Comparison of ENCODE assay signal across 18 cellular contexts in the genomic region with DNA sequence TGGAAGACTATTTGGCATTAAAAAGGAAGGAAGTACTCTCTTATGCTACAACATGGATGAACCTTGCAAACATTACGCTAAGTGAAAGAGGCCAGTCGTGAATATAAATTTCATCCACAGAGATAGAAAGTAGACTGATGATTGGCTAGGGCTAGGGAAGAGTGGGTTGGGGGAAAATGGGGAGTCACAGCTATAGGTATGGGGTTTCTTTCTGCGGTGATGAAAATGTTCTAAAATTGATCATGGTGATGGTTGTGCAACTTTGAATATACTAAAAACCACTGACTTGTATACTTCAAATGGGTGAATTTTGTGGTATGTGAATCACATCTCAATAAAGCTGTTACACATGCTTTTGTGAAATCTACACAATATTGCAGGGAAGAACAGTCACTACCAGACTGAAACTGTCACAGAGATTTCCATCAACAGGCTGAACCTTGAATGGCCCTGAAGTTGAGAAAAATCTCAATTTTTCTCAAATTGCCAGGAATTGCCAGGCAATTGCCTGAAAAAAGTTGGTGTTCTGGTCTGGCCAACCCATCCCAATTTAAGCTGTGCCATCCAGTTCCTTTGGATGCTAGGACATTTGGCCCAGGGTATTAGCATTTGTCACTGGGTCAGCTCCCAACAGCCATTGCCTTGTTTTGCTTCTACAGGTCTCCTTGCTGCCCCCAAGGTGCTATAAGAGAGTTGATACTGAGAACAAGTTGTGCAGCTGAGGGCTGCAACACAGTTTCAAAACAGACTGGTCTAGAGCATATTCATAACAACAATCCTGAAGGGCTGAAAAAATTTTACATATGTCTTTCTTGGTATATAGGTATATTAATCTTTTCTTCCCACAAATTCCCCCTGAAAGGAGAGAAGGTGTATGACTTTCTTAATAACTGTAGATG.
DNase-seq lines count a peak whose midpoint lies in the region; ATAC-seq lines count a peak whose summit lies in the region.
"Had no signal": no experiment of that assay in that cellular context is flagged by ENCODE, and none has a peak within 500 bp of the region (broad histone marks: within the 10 kb centered on the region; RNA-seq: fewer than 3 reads in every experiment).

No MANE protein-coding gene starts in this region.

- no peaks in the 10 kb centered on the region for H4K20me1 ChIP-seq in GM23248 (ENCODE audit: insufficient read depth)
- H4K20me1 ChIP-seq: BLaER1 had no signal

- no peak overlapping the region for H3K27ac ChIP-seq in GM23248
- H3K27ac ChIP-seq: BLaER1 had no signal

- no peaks in the 10 kb centered on the region for H3K36me3 ChIP-seq in GM23248 (ENCODE audit: low read depth)

- no peaks in the 10 kb centered on the region for H3K27me3 ChIP-seq in GM23248 (replicated peaks; ENCODE audit: insufficient read depth)
- H3K27me3 ChIP-seq: BLaER1 had no signal

- ATAC-seq in activated CD4-positive, CD25-positive, alpha-beta regulatory T cell treated with anti-CD3 and anti-CD28 coated beads, Interleukin-2, amount 50 U/mL, for 24 hours = peak; percentile 51 to 87
- ATAC-seq in activated naive CD4-positive, alpha-beta T cell treated with anti-CD3 and anti-CD28 coated beads, Interleukin-2, amount 50 U/mL, for 72 hours = peak; percentile 90 to 91
- ATAC-seq: PC-3 had no signal

- DNase-seq in activated CD4-positive, CD25-positive, alpha-beta regulatory T cell (lab: John Stamatoyannopoulos, UW) = no peak
- DNase-seq in activated naive CD4-positive, alpha-beta T cell treated with anti-CD3 and anti-CD28 coated beads, Interleukin-2, amount 50 U/mL, for 72 hours (ENCODE audit: low spot score in 2 of 2) = no peak
- DNase-seq in activated naive CD4-positive, alpha-beta T cell (lab: John Stamatoyannopoulos, UW) = no peak
- DNase-seq in T-helper 2 cell treated with Interferon-gamma antibody and Interleukin-4, amounts not matched to agents 5 μg/mL and 100 μg/mL, for 36 hours (ENCODE audit: low spot score) = peak; percentile 40
- peak; percentile 27 for DNase-seq in stimulated activated CD8-positive, alpha-beta memory T cell treated with anti-CD3 and anti-CD28 coated beads, Interleukin-4, amount 100 ng/mL, for 48 hours
- no peak for DNase-seq in GM23248
- no peak for DNase-seq in NCI-H446 treated with DMSO at 0.1 percent for 48 hours (lab: John Stamatoyannopoulos, UW)
- DNase-seq: 8988T; CD8-positive, alpha-beta memory T cell; DND-41; GDM1; GOT3; NCI-H1092 treated with DMSO at 0.1 percent for 48 hours; NCI-H1694; NCI-H2107; PC-3 had no signal

- no peaks in the 10 kb centered on the region for H3K79me2 ChIP-seq in GM23248 (ENCODE audit: insufficient read depth)

- no peak overlapping the region for H3K4me3 Mint-ChIP-seq in T-helper 2 cell treated with Interferon-gamma antibody and Interleukin-4, amounts not matched to agents 5 μg/mL and 100 μg/mL, for 36 hours
- H3K4me3 Mint-ChIP-seq: CD8-positive, alpha-beta memory T cell had no signal

- in situ Hi-C loops in GM23248 (cut with MboI) = no loop called here

- H3K27me3 Mint-ChIP-seq in T-helper 2 cell treated with Interferon-gamma antibody and Interleukin-4, amounts not matched to agents 5 μg/mL and 100 μg/mL, for 36 hours (ENCODE audit: low read depth) = no peaks in the 10 kb centered on the region

- no peaks in the 10 kb centered on the region for H3K9me3 ChIP-seq in GM23248 (ENCODE audit: low read depth)
- H3K9me3 ChIP-seq: BLaER1 had no signal

- H3K4me3 ChIP-seq in GM23248 = no peak overlapping the region
- H3K4me3 ChIP-seq: BLaER1 had no signal

- H3K4me1 Mint-ChIP-seq in T-helper 2 cell treated with Interferon-gamma antibody and Interleukin-4, amounts not matched to agents 5 μg/mL and 100 μg/mL, for 36 hours (ENCODE audit: low read depth) = peaks cover 5% of the 10 kb centered on the region
- H3K4me1 Mint-ChIP-seq: CD8-positive, alpha-beta memory T cell had no signal

- H3K36me3 Mint-ChIP-seq in activated naive CD4-positive, alpha-beta T cell treated with anti-CD3 and anti-CD28 coated beads, Interleukin-2, amount 50 U/mL, for 72 hours = peaks cover 4 to 6% of the 10 kb centered on the region in 2 donors
- H3K36me3 Mint-ChIP-seq in T-helper 2 cell treated with Interferon-gamma antibody and Interleukin-4, amounts not matched to agents 5 μg/mL and 100 μg/mL, for 36 hours (ENCODE audit: low read depth) = no peaks in the 10 kb centered on the region

- WGBS in GM23248 (ENCODE audit: low coverage in 1 of 2, low lambda C conversion rate in 2 of 2, missing lambda C conversion rate in 2 of 2), 2 experiments = 98 to 100% methylated on average over 3 of the region's 3 CpGs

- H3F3A ChIP-seq in GM23248 (ENCODE audit: insufficient read depth) = no peaks in the 10 kb centered on the region

- no peak overlapping the region for H3K4me2 ChIP-seq in GM23248 (ENCODE audit: unreplicated experiment)
- H3K4me2 ChIP-seq: BLaER1 had no signal

- H2AFZ ChIP-seq in GM23248 = no peak overlapping the region

- no peaks in the 10 kb centered on the region for H3K4me1 ChIP-seq in GM23248 (ENCODE audit: insufficient read depth)
- H3K4me1 ChIP-seq: BLaER1 had no signal

- no peaks in the 10 kb centered on the region for H3K9me3 Mint-ChIP-seq in activated naive CD4-positive, alpha-beta T cell treated with anti-CD3 and anti-CD28 coated beads, Interleukin-2, amount 50 U/mL, for 72 hours
- H3K9me3 Mint-ChIP-seq in T-helper 2 cell treated with Interferon-gamma antibody and Interleukin-4, amounts not matched to agents 5 μg/mL and 100 μg/mL, for 36 hours = no peaks in the 10 kb centered on the region
- H3K9me3 Mint-ChIP-seq: CD8-positive, alpha-beta memory T cell had no signal

- H3K9ac ChIP-seq in GM23248 = no peak overlapping the region
- H3K9ac ChIP-seq: BLaER1 had no signal

- H3K27ac Mint-ChIP-seq in activated naive CD4-positive, alpha-beta T cell treated with anti-CD3 and anti-CD28 coated beads, Interleukin-2, amount 50 U/mL, for 72 hours = peak overlapping the region in 1 of 2 donors; percentile 21
- H3K27ac Mint-ChIP-seq in T-helper 2 cell treated with Interferon-gamma antibody and Interleukin-4, amounts not matched to agents 5 μg/mL and 100 μg/mL, for 36 hours = no peak overlapping the region
- H3K27ac Mint-ChIP-seq: CD8-positive, alpha-beta memory T cell had no signal

- H3K9me2 ChIP-seq in GM23248 (ENCODE audit: insufficient read depth) = no peaks in the 10 kb centered on the region

Comparison
In these comparisons a context has a peak if more than half of its experiments do, and no peak if none do; other contexts are left out.
1. DNase-seq: peak in T-helper 2 cell treated with Interferon-gamma antibody and Interleukin-4, amounts not matched to agents 5 μg/mL and 100 μg/mL, for 36 hours (single experiment) and stimulated activated CD8-positive, alpha-beta memory T cell treated with anti-CD3 and anti-CD28 coated beads, Interleukin-4, amount 100 ng/mL, for 48 hours (single experiment); none in activated CD4-positive, CD25-positive, alpha-beta regulatory T cell (0 of 4), activated naive CD4-positive, alpha-beta T cell treated with anti-CD3 and anti-CD28 coated beads, Interleukin-2, amount 50 U/mL, for 72 hours (0 of 2), activated naive CD4-positive, alpha-beta T cell (0 of 4), GM23248 (single experiment) and NCI-H446 treated with DMSO at 0.1 percent for 48 hours (single experiment).